ENCODE assay signal across 11 cellular contexts in genomic region chr19:4495471-4495870, GRCh38. TPM values are rescaled to one million over a fixed set of nuclear protein-coding genes. Genes with fewer than 3 reads are reported as not detected.
A peak's percentile ranks its signal among the peaks of the same experiment; 100 is the strongest.
DNase-seq lines count a peak whose midpoint lies in the region; ATAC-seq, FAIRE-seq and TF ChIP-seq lines count a peak whose summit lies in the region.
"Had no signal": no experiment of that assay in that cellular context is flagged by ENCODE, and none has a peak within 500 bp of the region (broad histone marks: within the 10 kb centered on the region; RNA-seq: fewer than 3 reads in every experiment).

No MANE protein-coding gene starts in this region.

- no peaks in the 10 kb centered on the region for H3K9me1 ChIP-seq in K562 (ENCODE audit: control insufficient read depth, insufficient read depth, low read length)

- no peak for FAIRE-seq in K562 (lab: Jason Lieb, UNC)
- FAIRE-seq: islet of Langerhans had no signal

- no peak for TF ChIP-seq POLR2A in K562 (conservative IDR thresholded peaks at IDR 0.05)

- POLR2A ChIA-PET in HEK293 (lab: Yijun Ruan, JAX) (interaction anchor here (0.6 to 1.3 kb wide), 2 partner anchors 24 to 28 kb away, joined by 3 to 4 read pairs; partner anchors contain the start of gene HDGFL2), K562 (lab: Yijun Ruan, JAX) (no interaction called here)

- H3K36me3 ChIP-seq in HEK293 (ENCODE audit: control insufficient read depth in 2 of 2, insufficient read depth in 1 of 2, low read length in 2 of 2) (peaks cover 32 to 83% of the 10 kb centered on the region in 2 experiments; a peak in 2 of 3 replicates), K562 (ENCODE audit: control insufficient read depth, insufficient read depth, low read length) (peaks cover 63% of the 10 kb centered on the region), parathyroid adenoma (ENCODE audit: control insufficient read depth, insufficient read depth, low read length) (no peaks in the 10 kb centered on the region), tibial artery (peaks cover 65 to 94% (median 80%) of the 10 kb centered on the region in 3 donors)

- TF ChIP-seq RAD21 in K562 (CRISPR knock-in tag; conservative IDR thresholded peaks at IDR 0.05 in 1 of 2, IDR thresholded peaks at IDR 0.05 in 1 of 2), result no peak

- in situ Hi-C loops in K562 (cut with MboI), result no loop called here

- BruUV-seq in K562 (replicated peaks; lab: Mats Ljungman, UMichigan), result no TSS peak

- no peaks in the 10 kb centered on the region for H3K27me3 ChIP-seq in K562 (ENCODE audit: control insufficient read depth in 2 of 2, insufficient read depth in 2 of 2, low read length in 2 of 2)
- H3K27me3 ChIP-seq in parathyroid adenoma (ENCODE audit: control insufficient read depth, insufficient read depth, low read length), result no peaks in the 10 kb centered on the region
- H3K27me3 ChIP-seq in tibial artery, result no peaks in the 10 kb centered on the region
- H3K27me3 ChIP-seq: esophagus muscularis mucosa had no signal

- intact Hi-C loops in K562 (cut with micrococcal nuclease), result no loop called here
- intact Hi-C loops in tibial artery (cut with DNase I; ENCODE audit: low total_unique reads), result no loop called here

- 77% methylated on average over 7 of the region's 12 CpGs for WGBS in K562 (ENCODE audit: insufficient coverage, low coverage, missing lambda C conversion rate)

- H3K9ac ChIP-seq in K562 (ENCODE audit: insufficient read depth in 1 of 2, low read depth in 2 of 2, low read length in 2 of 2) (peak overlapping the region in 1 of 2 experiments; percentile 58; a peak in 2 of 4 replicates), parathyroid adenoma (no peak overlapping the region)

- ATAC-seq in K562 (peak; percentile 64), GM19324 (IDR thresholded peaks at IDR 0.05; ENCODE audit: low FRiP score, unreplicated experiment) (no peak)

- H3K27ac ChIP-seq in HEK293 (ENCODE audit: extremely low read depth, low read depth, low read length), result no peak overlapping the region
- no peak overlapping the region for H3K27ac ChIP-seq in K562 (ENCODE audit: extremely low read depth, low read depth, low read length)
- H3K27ac ChIP-seq in parathyroid adenoma, result no peak overlapping the region
- no peak overlapping the region for H3K27ac ChIP-seq in tibial artery
- H3K27ac ChIP-seq: esophagus muscularis mucosa had no signal

- CTCF ChIA-PET in HEK293 (lab: Yijun Ruan, JAX) (interaction anchor here (0.5 to 1.9 kb wide), 5 partner anchors 65 to 287 kb away, joined by 3 to 6 read pairs (median 4); no protein-coding TSS in a partner anchor), K562 (lab: Yijun Ruan, JAX; ENCODE audit: low intra/inter-chr PET ratio) (no interaction called here)

- no peaks in the 10 kb centered on the region for H3K9me3 ChIP-seq in HEK293 (ENCODE audit: control insufficient read depth, insufficient read depth, low read depth, low read length)
- peaks cover 3% of the 10 kb centered on the region; the same call in 1 of the 2 replicates for H3K9me3 ChIP-seq in K562 (replicated peaks; ENCODE audit: control insufficient read depth, insufficient read depth, low read depth, low read length)
- H3K9me3 ChIP-seq in parathyroid adenoma (ENCODE audit: control insufficient read depth, low read length), result no peaks in the 10 kb centered on the region
- no peaks in the 10 kb centered on the region for H3K9me3 ChIP-seq in tibial artery
- H3K9me3 ChIP-seq: esophagus muscularis mucosa had no signal

- no peaks in the 10 kb centered on the region for H4K20me1 ChIP-seq in K562 (replicated peaks; ENCODE audit: control insufficient read depth, insufficient read depth, low read length)

- no peaks in the 10 kb centered on the region for H3K79me2 ChIP-seq in K562 (ENCODE audit: control insufficient read depth, insufficient read depth, low read length)
- peaks cover under 1% of the 10 kb centered on the region for H3K79me2 ChIP-seq in parathyroid adenoma

- no peak overlapping the region for H2AFZ ChIP-seq in K562 (ENCODE audit: low read depth, low read length)
- no peak overlapping the region for H2AFZ ChIP-seq in parathyroid adenoma

- no peak for TF ChIP-seq EP300 in K562 (IDR thresholded peaks at IDR 0.05; ENCODE audit: low read length)

- DNase-seq in K562 (ENCODE audit: extremely low read depth in 1 of 4, low spot score in 3 of 4) (no peak), HuH-7 (ENCODE audit: low spot score) (no peak), tibial artery (no peak)
- DNase-seq: activated T-cell treated with anti-CD3 and anti-CD28 coated beads, Interleukin-2, amount 50 U/mL, for 48 hours; NCI-H2107; stimulated activated CD4-positive, alpha-beta T cell treated with anti-CD3 and anti-CD28 coated beads, Interleukin-2, amount 100 ng/mL, for 24 hours had no signal

- H3K4me1 ChIP-seq in HEK293 (ENCODE audit: control insufficient read depth, insufficient read depth, low read length) (no peaks in the 10 kb centered on the region), K562 (replicated peaks in 1 of 2; ENCODE audit: control insufficient read depth in 2 of 2, insufficient read depth in 2 of 2, low read length in 2 of 2) (peaks cover 0 to 9% of the 10 kb centered on the region in 2 experiments; a peak in 1 of 5 replicates), parathyroid adenoma (no peaks in the 10 kb centered on the region), tibial artery (no peaks in the 10 kb centered on the region)
- H3K4me1 ChIP-seq: esophagus muscularis mucosa had no signal

- H3K4me2 ChIP-seq in K562 (ENCODE audit: insufficient read depth, low read length) (no peak overlapping the region), parathyroid adenoma (ENCODE audit: low read length) (no peak overlapping the region)

- peak; percentile 55; the same call in 1 of the 2 replicates for TF ChIP-seq CTCF in HEK293 (tag by site-specific recombination; IDR thresholded peaks at IDR 0.05)
- peak; percentile 16 to 21 (median 20); a peak in 1 of 6 replicates for TF ChIP-seq CTCF in K562 (IDR thresholded peaks at IDR 0.05 in 2 of 3, conservative IDR thresholded peaks at IDR 0.05 in 1 of 3; ENCODE audit: insufficient read depth in 2 of 3, low read depth in 1 of 3, low read length in 3 of 3)
- peak; percentile 12 for TF ChIP-seq CTCF in parathyroid adenoma (IDR thresholded peaks at IDR 0.05)
- no peak for TF ChIP-seq CTCF in tibial artery (IDR thresholded peaks at IDR 0.05)

- H3K4me3 ChIP-seq in HEK293 (ENCODE audit: low read depth, low read length), result no peak overlapping the region
- H3K4me3 ChIP-seq in K562, result no peak overlapping the region
- no peak overlapping the region for H3K4me3 ChIP-seq in parathyroid adenoma (ENCODE audit: low read depth, low read length)
- no peak overlapping the region for H3K4me3 ChIP-seq in tibial artery
- H3K4me3 ChIP-seq: esophagus muscularis mucosa had no signal

RNA-seq across cellular contexts. Expression of gene PLIN4, which starts 22.8 kb away (rescaled TPM):
- 1.0 and 3.0 TPM in 2 replicates for total RNA-seq in K562 (2011; cell fraction: chromatin; rRNA removed; ENCODE audit: low replicate concordance)
- total RNA-seq in K562 (2011; cell fraction: nucleolus; rRNA removed), result 0.92 and 1.2 TPM in 2 replicates
- 0.53 and 0.81 TPM in 2 replicates for total RNA-seq in K562 (2011; cell fraction: nucleoplasm; rRNA removed)
- total RNA-seq in K562 (2014; rRNA removed), result 0.08 and 0.14 TPM in 2 replicates
- 0.04 TPM in 1 of 2 replicates, not detected in the other for total RNA-seq in K562 (2014; rRNA removed; fragmentation: Illumina TruSeq; extraction: Trizol)
- 0.04 TPM in 1 of 2 replicates, not detected in the other for total RNA-seq in K562 (2015; rRNA removed; fragmentation: Illumina TruSeq; extraction: Trizol)
- 0.09 TPM in 2 replicates for total RNA-seq in K562 (2021)
- 0.06 and 0.12 TPM in 2 replicates for polyA plus RNA-seq in K562 (2011; rRNA removed)
- 0.06 and 0.15 TPM in 2 replicates for polyA plus RNA-seq in K562 (2011; cell fraction: cytosol; rRNA removed)
- 0.41 and 0.92 TPM in 2 replicates for polyA plus RNA-seq in K562 (2011; cell fraction: nucleus; rRNA removed)
- polyA plus RNA-seq in K562 (2012), result 0.10 and 0.17 TPM in 2 replicates
- polyA plus RNA-seq in K562 (2014; fragmentation: Illumina TruSeq; extraction: Trizol), result 0.04 and 0.08 TPM in 2 replicates
- not detected for polyA plus RNA-seq in K562 (2014; fragmentation: Nextera tagmentation; extraction: Ambion mirVana)
- 0.07 and 0.16 TPM in 2 replicates for polyA plus RNA-seq in K562 (2014; rRNA removed)
- polyA minus RNA-seq in K562 (2011; rRNA and poly(A)+ RNA removed), result 0.07 TPM in 1 of 2 replicates, not detected in the other
- not detected in 2 replicates for polyA minus RNA-seq in K562 (2011; cell fraction: cytosol; rRNA and poly(A)+ RNA removed)
- polyA minus RNA-seq in K562 (2011; cell fraction: nucleus; rRNA and poly(A)+ RNA removed), result 0.11 and 0.13 TPM in 2 replicates

RNA-seq across cellular contexts. Expression of gene HDGFL2, which starts 23.4 kb away (rescaled TPM):
- 18.0 and 40.2 TPM in 2 replicates for total RNA-seq in K562 (2011; cell fraction: chromatin; rRNA removed; ENCODE audit: low replicate concordance)
- total RNA-seq in K562 (2011; cell fraction: nucleolus; rRNA removed), result 25.8 and 27.2 TPM in 2 replicates
- 18.5 and 20.0 TPM in 2 replicates for total RNA-seq in K562 (2011; cell fraction: nucleoplasm; rRNA removed)
- 48.7 and 61.7 TPM in 2 replicates for total RNA-seq in K562 (2014; rRNA removed)
- 10.7 and 12.3 TPM in 2 replicates for total RNA-seq in K562 (2014; rRNA removed; fragmentation: Illumina TruSeq; extraction: Trizol)
- 27.9 and 29.4 TPM in 2 replicates for total RNA-seq in K562 (2015; rRNA removed; fragmentation: Illumina TruSeq; extraction: Trizol)
- 39.7 and 45.9 TPM in 2 replicates for total RNA-seq in K562 (2021)
- 14.3 and 21.1 TPM in 2 replicates for polyA plus RNA-seq in K562 (2011; rRNA removed)
- polyA plus RNA-seq in K562 (2011; cell fraction: cytosol; rRNA removed), result 10.7 and 15.1 TPM in 2 replicates
- 32.8 and 44.3 TPM in 2 replicates for polyA plus RNA-seq in K562 (2011; cell fraction: nucleus; rRNA removed)
- polyA plus RNA-seq in K562 (2012), result 29.5 and 31.2 TPM in 2 replicates
- 16.0 and 27.4 TPM in 2 replicates for polyA plus RNA-seq in K562 (2014; fragmentation: Illumina TruSeq; extraction: Trizol)
- polyA plus RNA-seq in K562 (2014; fragmentation: Nextera tagmentation; extraction: Ambion mirVana), result under 1 TPM; 0.13 to 0.21 TPM
- polyA plus RNA-seq in K562 (2014; rRNA removed), result 39.7 and 50.8 TPM in 2 replicates
- 9.0 and 10.3 TPM in 2 replicates for polyA minus RNA-seq in K562 (2011; rRNA and poly(A)+ RNA removed)
- polyA minus RNA-seq in K562 (2011; cell fraction: cytosol; rRNA and poly(A)+ RNA removed), result 14.8 and 23.0 TPM in 2 replicates
- polyA minus RNA-seq in K562 (2011; cell fraction: nucleus; rRNA and poly(A)+ RNA removed), result 6.3 and 9.2 TPM in 2 replicates

RNA-seq across cellular contexts. Expression of gene UBXN6, which starts 37.9 kb away (rescaled TPM):
- 23.2 and 58.0 TPM in 2 replicates for total RNA-seq in K562 (2011; cell fraction: chromatin; rRNA removed; ENCODE audit: low replicate concordance)
- 57.5 and 64.5 TPM in 2 replicates for total RNA-seq in K562 (2011; cell fraction: nucleolus; rRNA removed)
- 32.2 and 37.0 TPM in 2 replicates for total RNA-seq in K562 (2011; cell fraction: nucleoplasm; rRNA removed)
- total RNA-seq in K562 (2014; rRNA removed), result 49.7 and 63.6 TPM in 2 replicates
- 8.6 and 11.0 TPM in 2 replicates for total RNA-seq in K562 (2014; rRNA removed; fragmentation: Illumina TruSeq; extraction: Trizol)
- 29.5 and 33.1 TPM in 2 replicates for total RNA-seq in K562 (2015; rRNA removed; fragmentation: Illumina TruSeq; extraction: Trizol)
- 80.8 and 90.2 TPM in 2 replicates for total RNA-seq in K562 (2021)
- polyA plus RNA-seq in K562 (2011; rRNA removed), result 38.2 and 51.7 TPM in 2 replicates
- 58.6 and 121 TPM in 2 replicates for polyA plus RNA-seq in K562 (2011; cell fraction: cytosol; rRNA removed)
- polyA plus RNA-seq in K562 (2011; cell fraction: nucleus; rRNA removed), result 54.4 and 74.2 TPM in 2 replicates
- polyA plus RNA-seq in K562 (2012), result 56.8 and 86.6 TPM in 2 replicates
- 17.5 and 45.2 TPM in 2 replicates for polyA plus RNA-seq in K562 (2014; fragmentation: Illumina TruSeq; extraction: Trizol)
- polyA plus RNA-seq in K562 (2014; fragmentation: Nextera tagmentation; extraction: Ambion mirVana), result 1 to 10 TPM in 1 of 2 experiments, under 1 TPM in 1; 0.48 to 1.8 TPM
- 59.4 and 59.7 TPM in 2 replicates for polyA plus RNA-seq in K562 (2014; rRNA removed)
- polyA minus RNA-seq in K562 (2011; rRNA and poly(A)+ RNA removed), result 17.1 and 20.7 TPM in 2 replicates
- polyA minus RNA-seq in K562 (2011; cell fraction: cytosol; rRNA and poly(A)+ RNA removed), result 32.3 and 41.4 TPM in 2 replicates
- polyA minus RNA-seq in K562 (2011; cell fraction: nucleus; rRNA and poly(A)+ RNA removed), result 14.9 and 15.9 TPM in 2 replicates

RNA-seq across cellular contexts. Expression of gene PLIN5, which starts 39.6 kb away (rescaled TPM):
- total RNA-seq in K562 (2011; cell fraction: chromatin; rRNA removed; ENCODE audit: low replicate concordance), result 8.0 and 24.6 TPM in 2 replicates
- total RNA-seq in K562 (2011; cell fraction: nucleolus; rRNA removed), result 11.3 and 12.8 TPM in 2 replicates
- 10.8 and 12.9 TPM in 2 replicates for total RNA-seq in K562 (2011; cell fraction: nucleoplasm; rRNA removed)
- 0.50 and 0.86 TPM in 2 replicates for total RNA-seq in K562 (2014; rRNA removed)
- 0.15 and 0.26 TPM in 2 replicates for total RNA-seq in K562 (2014; rRNA removed; fragmentation: Illumina TruSeq; extraction: Trizol)
- total RNA-seq in K562 (2015; rRNA removed; fragmentation: Illumina TruSeq; extraction: Trizol), result 0.07 TPM in 1 of 2 replicates, not detected in the other
- 1.3 TPM in 2 replicates for total RNA-seq in K562 (2021)
- 1.3 and 1.6 TPM in 2 replicates for polyA plus RNA-seq in K562 (2011; rRNA removed)
- 1.0 and 1.3 TPM in 2 replicates for polyA plus RNA-seq in K562 (2011; cell fraction: cytosol; rRNA removed)
- polyA plus RNA-seq in K562 (2011; cell fraction: nucleus; rRNA removed), result 3.6 and 9.2 TPM in 2 replicates
- 0.50 and 0.51 TPM in 2 replicates for polyA plus RNA-seq in K562 (2012)
- 0.54 and 0.62 TPM in 2 replicates for polyA plus RNA-seq in K562 (2014; fragmentation: Illumina TruSeq; extraction: Trizol)
- under 1 TPM; 0.04 TPM for polyA plus RNA-seq in K562 (2014; fragmentation: Nextera tagmentation; extraction: Ambion mirVana)
- polyA plus RNA-seq in K562 (2014; rRNA removed), result 0.85 and 0.94 TPM in 2 replicates
- 0.81 and 1.5 TPM in 2 replicates for polyA minus RNA-seq in K562 (2011; rRNA and poly(A)+ RNA removed)
- polyA minus RNA-seq in K562 (2011; cell fraction: cytosol; rRNA and poly(A)+ RNA removed), result 0.95 TPM in 1 of 2 replicates, not detected in the other
- polyA minus RNA-seq in K562 (2011; cell fraction: nucleus; rRNA and poly(A)+ RNA removed), result 2.0 and 2.8 TPM in 2 replicates

RNA-seq across cellular contexts. Expression of gene LRG1, which starts 44.4 kb away (rescaled TPM):
- 5.0 and 14.6 TPM in 2 replicates for total RNA-seq in K562 (2011; cell fraction: chromatin; rRNA removed; ENCODE audit: low replicate concordance)
- 18.2 and 23.3 TPM in 2 replicates for total RNA-seq in K562 (2011; cell fraction: nucleolus; rRNA removed)
- total RNA-seq in K562 (2011; cell fraction: nucleoplasm; rRNA removed), result 12.4 and 14.4 TPM in 2 replicates
- 8.4 and 10.6 TPM in 2 replicates for total RNA-seq in K562 (2014; rRNA removed)
- 3.8 and 4.6 TPM in 2 replicates for total RNA-seq in K562 (2014; rRNA removed; fragmentation: Illumina TruSeq; extraction: Trizol)
- total RNA-seq in K562 (2015; rRNA removed; fragmentation: Illumina TruSeq; extraction: Trizol), result 9.4 and 9.5 TPM in 2 replicates
- 11.5 and 11.7 TPM in 2 replicates for total RNA-seq in K562 (2021)
- 10.9 and 11.9 TPM in 2 replicates for polyA plus RNA-seq in K562 (2011; rRNA removed)
- polyA plus RNA-seq in K562 (2011; cell fraction: cytosol; rRNA removed), result 15.4 and 23.9 TPM in 2 replicates
- polyA plus RNA-seq in K562 (2011; cell fraction: nucleus; rRNA removed), result 2.7 and 3.4 TPM in 2 replicates
- polyA plus RNA-seq in K562 (2012), result 9.0 and 20.7 TPM in 2 replicates
- polyA plus RNA-seq in K562 (2014; fragmentation: Illumina TruSeq; extraction: Trizol), result 8.7 and 12.6 TPM in 2 replicates
- 1 to 10 TPM; 1.5 to 5.1 TPM for polyA plus RNA-seq in K562 (2014; fragmentation: Nextera tagmentation; extraction: Ambion mirVana)
- 11.9 and 12.3 TPM in 2 replicates for polyA plus RNA-seq in K562 (2014; rRNA removed)
- polyA minus RNA-seq in K562 (2011; rRNA and poly(A)+ RNA removed), result 3.2 and 3.6 TPM in 2 replicates
- polyA minus RNA-seq in K562 (2011; cell fraction: cytosol; rRNA and poly(A)+ RNA removed), result 6.2 and 7.6 TPM in 2 replicates
- polyA minus RNA-seq in K562 (2011; cell fraction: nucleus; rRNA and poly(A)+ RNA removed), result 1.2 and 2.6 TPM in 2 replicates

Comparison
In these comparisons a context has a peak if more than half of its experiments do, and no peak if none do; other contexts are left out.
1. CTCF ChIP-seq: peak in HEK293 (single experiment), K562 (3 of 3) and parathyroid adenoma (single experiment); none in tibial artery (0 of 2).
2. Of the 44 proteins assayed by ChIP-seq in both K562 and HEK293: peak only in K562: none; only in HEK293: none; in both: CTCF; in neither: 43.